In the genomic region with DNA sequence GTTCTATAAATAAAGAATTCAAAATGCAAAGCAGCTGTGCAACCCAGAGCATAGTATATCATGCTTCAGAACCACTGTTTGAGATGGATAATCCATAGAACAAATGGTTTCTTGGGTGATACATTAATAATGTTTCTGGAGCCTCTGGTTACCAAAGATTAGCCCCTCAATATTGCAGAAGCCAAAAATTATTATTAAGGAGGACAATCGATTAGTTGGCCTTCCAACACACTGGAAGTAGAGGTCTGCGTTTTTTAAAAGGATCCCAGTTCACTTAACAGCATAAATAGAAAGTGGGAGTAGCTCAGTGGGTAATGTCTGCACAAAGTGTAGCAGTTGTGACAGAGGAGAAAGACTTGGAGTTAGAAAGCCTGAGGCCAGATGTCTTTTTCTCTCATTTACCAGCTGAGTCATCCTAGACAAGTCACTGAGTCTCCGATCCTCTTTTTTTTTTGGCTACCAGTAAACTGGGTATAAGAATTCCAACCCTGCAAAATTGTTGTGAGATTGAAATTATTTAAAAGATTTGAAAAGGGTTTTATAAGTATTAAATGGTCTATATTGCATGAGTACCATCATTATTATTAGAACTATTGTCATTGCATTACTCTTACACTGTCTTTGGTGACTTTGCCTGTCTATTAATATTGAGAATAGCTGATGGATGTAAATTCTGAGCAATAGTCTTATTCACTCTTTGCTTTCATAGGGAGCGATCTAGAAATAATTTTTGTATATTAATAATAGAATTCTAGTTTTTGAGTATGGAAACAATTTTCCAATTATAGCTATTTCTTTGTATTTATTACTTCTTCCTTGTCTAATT, we compare ENCODE assay signal across 8 cellular contexts.
A peak's percentile ranks its signal among the peaks of the same experiment; 100 is the strongest.
DNase-seq lines count a peak whose midpoint lies in the region; ATAC-seq and TF ChIP-seq lines count a peak whose summit lies in the region.

No MANE protein-coding gene starts in this region.

- no peak for TF ChIP-seq EP300 in gastroesophageal sphincter (IDR thresholded peaks at IDR 0.05)

- no peak for TF ChIP-seq CTCF in gastroesophageal sphincter (IDR thresholded peaks at IDR 0.05)
- no peak for TF ChIP-seq CTCF in uterus (IDR thresholded peaks at IDR 0.05)

- peaks cover 38% of the 10 kb centered on the region for H3K4me1 Mint-ChIP-seq in activated T-cell treated with anti-CD3 and anti-CD28 coated beads, Interleukin-2, amount 50 U/mL, for 4 hours (ENCODE audit: low read depth)

- H3K27me3 Mint-ChIP-seq in activated T-cell treated with anti-CD3 and anti-CD28 coated beads, Interleukin-2, amount 50 U/mL, for 4 hours (ENCODE audit: low read depth): no peaks in the 10 kb centered on the region

- H3K9me3 ChIP-seq in gastroesophageal sphincter (no peaks in the 10 kb centered on the region), uterus (no peaks in the 10 kb centered on the region)

- H3K27ac ChIP-seq in gastroesophageal sphincter (peak overlapping the region; percentile 29 to 61 (median 44)), uterus (peak overlapping the region; percentile 49 to 81)

- ATAC-seq in HG02938 (IDR thresholded peaks at IDR 0.05; ENCODE audit: unreplicated experiment) (peak; percentile 92), gastroesophageal sphincter (peak; percentile 71)
- no peak for ATAC-seq in activated T-cell treated with anti-CD3 and anti-CD28 coated beads, Interleukin-2, amount 50 U/mL, for 4 hours

- H3K36me3 Mint-ChIP-seq in activated T-cell treated with anti-CD3 and anti-CD28 coated beads, Interleukin-2, amount 50 U/mL, for 4 hours (ENCODE audit: insufficient read depth): peaks cover 34% of the 10 kb centered on the region

- H3K4me1 ChIP-seq in gastroesophageal sphincter (peaks cover 23 to 60% (median 23%) of the 10 kb centered on the region in 3 donors), uterus (peaks cover 0 to 7% of the 10 kb centered on the region in 2 donors)

- H3K36me3 ChIP-seq in gastroesophageal sphincter: no peaks in the 10 kb centered on the region
- H3K36me3 ChIP-seq in uterus: no peaks in the 10 kb centered on the region

- H3K4me3 Mint-ChIP-seq in activated T-cell treated with anti-CD3 and anti-CD28 coated beads, Interleukin-2, amount 50 U/mL, for 4 hours: no peak overlapping the region

- WGBS in gastroesophageal sphincter (ENCODE audit: low coverage in 1 of 2), 2 donors: 33 to 58% methylated on average over 3 to 4 of the region's 4 CpGs

- no peaks in the 10 kb centered on the region for H3K27me3 ChIP-seq in gastroesophageal sphincter
- H3K27me3 ChIP-seq in uterus: no peaks in the 10 kb centered on the region

- intact Hi-C loops in uterus (cut with DNase I; ENCODE audit: low total_unique reads): no loop called here

- H3K4me3 ChIP-seq in gastroesophageal sphincter (no peak overlapping the region), uterus (no peak overlapping the region)

- no peaks in the 10 kb centered on the region for H3K9me3 Mint-ChIP-seq in activated T-cell treated with anti-CD3 and anti-CD28 coated beads, Interleukin-2, amount 50 U/mL, for 4 hours

- TF ChIP-seq POLR2A in gastroesophageal sphincter (IDR thresholded peaks at IDR 0.05) (no peak), uterus (IDR thresholded peaks at IDR 0.05) (no peak)

- DNase-seq in NCI-H1417 (lab: John Stamatoyannopoulos, UW): peak in 2 of 3 experiments; percentile 27 to 68
- no peak for DNase-seq in NCI-H1417 treated with DMSO at 0.1 percent for 48 hours (lab: John Stamatoyannopoulos, UW)
- peak; percentile 58 for DNase-seq in OCI-M1 (lab: John Stamatoyannopoulos, UW)
- DNase-seq in uterus: no peak
- no peak for DNase-seq in NK-92 (lab: John Stamatoyannopoulos, UW; ENCODE audit: unreplicated experiment)
- DNase-seq in activated T-cell treated with anti-CD3 and anti-CD28 coated beads, Interleukin-2, amount 50 U/mL, for 4 hours: no peak

Comparison
In these comparisons a context has a peak if more than half of its experiments do, and no peak if none do; other contexts are left out.
1. DNase-seq: peak in NCI-H1417 (2 of 3) and OCI-M1 (single experiment); none in NCI-H1417 treated with DMSO at 0.1 percent for 48 hours (single experiment), uterus (0 of 2), NK-92 (single experiment) and activated T-cell treated with anti-CD3 and anti-CD28 coated beads, Interleukin-2, amount 50 U/mL, for 4 hours (single experiment).
2. ATAC-seq: peak in HG02938 (single experiment) and gastroesophageal sphincter (single experiment); none in activated T-cell treated with anti-CD3 and anti-CD28 coated beads, Interleukin-2, amount 50 U/mL, for 4 hours (0 of 2).